ENCODE assay signal across 24 cellular contexts in genomic region chr20:63369724-63370622, GRCh38. TPM values are rescaled to one million over a fixed set of nuclear protein-coding genes. Genes with fewer than 3 reads are reported as not detected.
"Had no signal": no experiment of that assay in that cellular context is flagged by ENCODE, and none has a peak within 500 bp of the region (broad histone marks: within the 10 kb centered on the region; RNA-seq: fewer than 3 reads in every experiment).

No MANE protein-coding gene starts in this region.

- H3K27ac Mint-ChIP-seq: activated naive CD4-positive, alpha-beta T cell treated with anti-CD3 and anti-CD28 coated beads, Interleukin-2, amount 10 ng/mL, durations not matched to agents 7 days and 5 days; activated naive CD8-positive, alpha-beta T cell treated with anti-CD3 and anti-CD28 coated beads, Interleukin-2, amount 50 U/mL, for 24 hours; stimulated activated effector memory CD8-positive, alpha-beta T cell treated with anti-CD3 and anti-CD28 coated beads, Interleukin-12 subunit alpha, Interleukin-12 subunit beta, amount 100 ng/mL, for 72 hours; T-helper 1 cell treated with Interleukin-12 subunit alpha and Interleukin-12 subunit beta and Interleukin-4 antibody, amounts not matched to agents 30 μg/mL and 1 μg/mL, for 36 hours had no signal

- DNase-seq: activated CD8-positive, alpha-beta memory T cell treated with anti-CD3 and anti-CD28 coated beads for 24 hours; activated CD8-positive, alpha-beta memory T cell treated with anti-CD3 and anti-CD28 coated beads, Interleukin-2, amount 50 U/mL, for 48 hours; activated effector memory CD4-positive, alpha-beta T cell treated with Interleukin-2 at 50 U/mL for 16 hours; activated naive CD4-positive, alpha-beta T cell treated with anti-CD3 and anti-CD28 coated beads, Interleukin-2, amount 10 ng/mL, durations not matched to agents 7 days and 5 days; activated naive CD8-positive, alpha-beta T cell treated with anti-CD3 and anti-CD28 coated beads, Interleukin-2, amount 50 U/mL, for 24 hours; activated T-cell treated with anti-CD3 and anti-CD28 coated beads, Interleukin-2, amount 50 U/mL, for 48 hours; aorta; cortex of kidney; head of caudate nucleus; mammary epithelial cell; midbrain; stimulated activated CD4-positive, alpha-beta T cell treated with anti-CD3 and anti-CD28 coated beads, Interleukin-4, amount 100 ng/mL, for 24 hours; stomach; testis; upper lobe of right lung had no signal

- H3K27ac ChIP-seq: prostate gland, stomach, testis, upper lobe of right lung had no signal

- H3K9me3 Mint-ChIP-seq: activated naive CD4-positive, alpha-beta T cell treated with anti-CD3 and anti-CD28 coated beads, Interleukin-2, amount 10 ng/mL, durations not matched to agents 7 days and 5 days; activated naive CD8-positive, alpha-beta T cell treated with anti-CD3 and anti-CD28 coated beads, Interleukin-2, amount 50 U/mL, for 24 hours; stimulated activated effector memory CD8-positive, alpha-beta T cell treated with anti-CD3 and anti-CD28 coated beads, Interleukin-12 subunit alpha, Interleukin-12 subunit beta, amount 100 ng/mL, for 72 hours; T-helper 1 cell treated with Interleukin-12 subunit alpha and Interleukin-12 subunit beta and Interleukin-4 antibody, amounts not matched to agents 30 μg/mL and 1 μg/mL, for 36 hours had no signal

- H3K36me3 ChIP-seq: prostate gland, stomach, upper lobe of right lung had no signal

- H3K4me3 Mint-ChIP-seq: activated naive CD4-positive, alpha-beta T cell treated with anti-CD3 and anti-CD28 coated beads, Interleukin-2, amount 10 ng/mL, durations not matched to agents 7 days and 5 days; activated naive CD8-positive, alpha-beta T cell treated with anti-CD3 and anti-CD28 coated beads, Interleukin-2, amount 50 U/mL, for 24 hours; stimulated activated effector memory CD8-positive, alpha-beta T cell treated with anti-CD3 and anti-CD28 coated beads, Interleukin-12 subunit alpha, Interleukin-12 subunit beta, amount 100 ng/mL, for 72 hours; T-helper 1 cell treated with Interleukin-12 subunit alpha and Interleukin-12 subunit beta and Interleukin-4 antibody, amounts not matched to agents 30 μg/mL and 1 μg/mL, for 36 hours had no signal

- H3K4me3 ChIP-seq: prostate gland, stomach, testis, upper lobe of right lung had no signal

- ATAC-seq: activated CD4-positive, CD25-positive, alpha-beta regulatory T cell treated with anti-CD3 and anti-CD28 coated beads, Interleukin-2, amount 50 U/mL, for 24 hours; activated naive CD8-positive, alpha-beta T cell treated with anti-CD3 and anti-CD28 coated beads, Interleukin-2, amount 50 U/mL, for 24 hours; left lobe of liver; sciatic nerve; stimulated activated effector memory CD8-positive, alpha-beta T cell treated with anti-CD3 and anti-CD28 coated beads, Interleukin-12 subunit alpha, Interleukin-12 subunit beta, amount 100 ng/mL, for 72 hours; upper lobe of right lung had no signal

- H3K4me1 Mint-ChIP-seq: activated naive CD4-positive, alpha-beta T cell treated with anti-CD3 and anti-CD28 coated beads, Interleukin-2, amount 10 ng/mL, durations not matched to agents 7 days and 5 days; activated naive CD8-positive, alpha-beta T cell treated with anti-CD3 and anti-CD28 coated beads, Interleukin-2, amount 50 U/mL, for 24 hours; stimulated activated effector memory CD8-positive, alpha-beta T cell treated with anti-CD3 and anti-CD28 coated beads, Interleukin-12 subunit alpha, Interleukin-12 subunit beta, amount 100 ng/mL, for 72 hours had no signal

- H3K9me3 ChIP-seq: prostate gland, stomach, testis, upper lobe of right lung had no signal

- H3K36me3 Mint-ChIP-seq: activated naive CD4-positive, alpha-beta T cell treated with anti-CD3 and anti-CD28 coated beads, Interleukin-2, amount 10 ng/mL, durations not matched to agents 7 days and 5 days; stimulated activated effector memory CD8-positive, alpha-beta T cell treated with anti-CD3 and anti-CD28 coated beads, Interleukin-12 subunit alpha, Interleukin-12 subunit beta, amount 100 ng/mL, for 72 hours had no signal

- H3K4me1 ChIP-seq: prostate gland, stomach, testis, upper lobe of right lung had no signal

- H3K27me3 ChIP-seq: testis had no signal

- FAIRE-seq: frontal cortex, keratinocyte had no signal

RNA-seq across cellular contexts. Expression of gene CHRNA4, which starts 8.8 kb away (rescaled TPM):
- total RNA-seq: aorta, mammary epithelial cell, osteoblast had no signal
- polyA plus RNA-seq: aorta, keratinocyte, mammary epithelial cell had no signal
